Comparison of ENCODE assay signal across 10 cellular contexts in genomic region chr14:23078692-23079116, GRCh38. TPM values are rescaled to one million over a fixed set of nuclear protein-coding genes. Genes with fewer than 3 reads are reported as not detected.
DNase-seq lines count a peak whose midpoint lies in the region; ATAC-seq, FAIRE-seq and TF ChIP-seq lines count a peak whose summit lies in the region.
"Had no signal": no experiment of that assay in that cellular context is flagged by ENCODE, and none has a peak within 500 bp of the region (broad histone marks: within the 10 kb centered on the region; RNA-seq: fewer than 3 reads in every experiment).

No MANE protein-coding gene starts in this region.

- no peak for FAIRE-seq in D721Med (lab: Jason Lieb, UNC)
- FAIRE-seq: A204.1 had no signal

- DNase-seq in activated CD4-positive, alpha-beta T cell treated with anti-CD3 and anti-CD28 coated beads for 36 hours: no peak
- DNase-seq in activated CD4-positive, alpha-beta T cell treated with anti-CD3 and anti-CD28 coated beads, Interleukin-2, amount 50 U/mL, for 4 hours: no peak
- DNase-seq in caudate nucleus (lab: John Stamatoyannopoulos, UW) (no peak), tibial nerve (ENCODE audit: low spot score in 2 of 2) (peak; percentile 45 to 85), NCI-H2081 (lab: John Stamatoyannopoulos, UW) (no peak), D721Med (ENCODE audit: insufficient read length, low spot score) (no peak), amygdala (lab: John Stamatoyannopoulos, UW) (no peak)
- DNase-seq: OCI-M1 had no signal

- no peaks in the 10 kb centered on the region for H3K27me3 Mint-ChIP-seq in activated CD4-positive, alpha-beta T cell treated with anti-CD3 and anti-CD28 coated beads for 36 hours

- H3K36me3 ChIP-seq in liver (ENCODE audit: control insufficient read depth in 4 of 4, insufficient read depth in 3 of 4, low read depth in 1 of 4, low read length in 3 of 4): peaks cover 8 to 78% (median 65%) of the 10 kb centered on the region in 4 donors
- H3K36me3 ChIP-seq in tibial nerve: peaks cover 0 to 99% (median 30%) of the 10 kb centered on the region in 3 donors

- no peak overlapping the region for H3K9ac ChIP-seq in liver (ENCODE audit: low read depth in 1 of 2, low read length in 2 of 2)

- TF ChIP-seq RAD21 in liver (IDR thresholded peaks at IDR 0.05): no peak

- peak overlapping the region; percentile 16 for H3K27ac ChIP-seq in caudate nucleus (ENCODE audit: low read depth, low read length)
- peak overlapping the region in 1 of 2 donors; percentile 26 for H3K27ac ChIP-seq in liver (ENCODE audit: low read depth in 1 of 2, low read length in 2 of 2)
- peak overlapping the region; percentile 11 to 87 (median 57) for H3K27ac ChIP-seq in tibial nerve

- H3K27ac Mint-ChIP-seq in activated CD4-positive, alpha-beta T cell treated with anti-CD3 and anti-CD28 coated beads for 36 hours: peak overlapping the region; percentile 31

- no peak overlapping the region for H3K4me3 ChIP-seq in liver (ENCODE audit: low read depth in 1 of 3, low read length in 3 of 3)
- H3K4me3 ChIP-seq in tibial nerve: no peak overlapping the region

- H3K4me1 Mint-ChIP-seq in activated CD4-positive, alpha-beta T cell treated with anti-CD3 and anti-CD28 coated beads for 36 hours: no peaks in the 10 kb centered on the region

- POLR2A ChIA-PET in activated CD4-positive, alpha-beta T cell treated with anti-CD3 and anti-CD28 coated beads for 36 hours (lab: Charles Lee): interaction anchor here (0.7 kb wide), 1 partner anchor 16 kb away, joined by 4 read pairs; the partner anchor contains the start of gene ACIN1

- intact Hi-C loops in activated CD4-positive, alpha-beta T cell treated with anti-CD3 and anti-CD28 coated beads for 36 hours (cut with DNase I, micrococcal nuclease): no loop called here

- no peaks in the 10 kb centered on the region for H3K4me1 ChIP-seq in liver (ENCODE audit: control insufficient read depth in 4 of 4, insufficient read depth in 4 of 4, low read length in 3 of 4)
- H3K4me1 ChIP-seq in tibial nerve: peaks cover 0 to 36% (median 3%) of the 10 kb centered on the region in 4 donors

- TF ChIP-seq CTCF in liver (IDR thresholded peaks at IDR 0.05; ENCODE audit: low read depth, low read length, missing input control) (no peak), tibial nerve (IDR thresholded peaks at IDR 0.05) (no peak), D721Med (IDR thresholded peaks at IDR 0.05; ENCODE audit: insufficient read depth, missing control alignments) (no peak)

- ATAC-seq in activated CD4-positive, alpha-beta T cell treated with anti-CD3 and anti-CD28 coated beads for 36 hours: peak; percentile 47

- TF ChIP-seq EP300 in tibial nerve (IDR thresholded peaks at IDR 0.05): peak in 1 of 2 donors; percentile 85

- no peaks in the 10 kb centered on the region for H3K9me3 Mint-ChIP-seq in activated CD4-positive, alpha-beta T cell treated with anti-CD3 and anti-CD28 coated beads for 36 hours (ENCODE audit: low read depth)

- H3K4me3 Mint-ChIP-seq in activated CD4-positive, alpha-beta T cell treated with anti-CD3 and anti-CD28 coated beads for 36 hours: no peak overlapping the region

- CTCF ChIA-PET in activated CD4-positive, alpha-beta T cell treated with anti-CD3 and anti-CD28 coated beads for 36 hours (lab: Charles Lee): interaction anchor here (1.0 to 4.8 kb wide), 12 partner anchors 11 to 108 kb away, joined by 3 to 58 read pairs (median 16); partner anchors contain the start of genes ACIN1, C14orf119, CDH24 and CEBPE

- TF ChIP-seq POLR2A in tibial nerve (IDR thresholded peaks at IDR 0.05): no peak

- peaks cover 54% of the 10 kb centered on the region for H3K36me3 Mint-ChIP-seq in activated CD4-positive, alpha-beta T cell treated with anti-CD3 and anti-CD28 coated beads for 36 hours (ENCODE audit: low read depth)

- 26% methylated on average over 2 of the region's 2 CpGs for WGBS in liver
- WGBS in tibial nerve, 2 donors: 5 to 22% methylated on average over 2 of the region's 2 CpGs

- H3K27me3 ChIP-seq in liver (ENCODE audit: control insufficient read depth in 4 of 4, insufficient read depth in 4 of 4, low read length in 3 of 4) (no peaks in the 10 kb centered on the region), tibial nerve (no peaks in the 10 kb centered on the region)

- no peaks in the 10 kb centered on the region for H3K9me3 ChIP-seq in liver (ENCODE audit: control insufficient read depth in 4 of 4, low read length in 3 of 4)
- no peaks in the 10 kb centered on the region for H3K9me3 ChIP-seq in tibial nerve

TF ChIP-seq in liver, 16 proteins besides CTCF, POLR2A, EP300 and RAD21 (continues in another document):
- TF ChIP-seq TAF1 (conservative IDR thresholded peaks at IDR 0.05) (no peak), ATF3 (IDR thresholded peaks at IDR 0.05) (no peak), GABPA (IDR thresholded peaks at IDR 0.05 in 1 of 2, conservative IDR thresholded peaks at IDR 0.05 in 1 of 2) (no peak), FOXA1 (IDR thresholded peaks at IDR 0.05) (no peak), RXRA (IDR thresholded peaks at IDR 0.05) (peak in 1 of 2 donors; percentile 72), JUND (IDR thresholded peaks at IDR 0.05) (peak in 1 of 2 donors; percentile 60), SP1 (IDR thresholded peaks at IDR 0.05) (no peak), MAX (IDR thresholded peaks at IDR 0.05) (no peak), NR2F2 (IDR thresholded peaks at IDR 0.05) (peak; percentile 48), FOXA2 (IDR thresholded peaks at IDR 0.05) (no peak), ZBTB33 (IDR thresholded peaks at IDR 0.05) (no peak), HNF4A (conservative IDR thresholded peaks at IDR 0.05) (peak in 1 of 2 donors; percentile 60), REST (IDR thresholded peaks at IDR 0.05) (no peak)

RNA-seq across cellular contexts. Expression of gene ACIN1, which starts 16.2 kb away (rescaled TPM):
- 100 to 1,000 TPM; 160 to 215 TPM for total RNA-seq in activated CD4-positive, alpha-beta T cell treated with anti-CD3 and anti-CD28 coated beads for 36 hours
- total RNA-seq in liver: 10 to 100 TPM; 49.3 to 50.6 TPM
- 10 to 100 TPM in 1 of 2 donors, 1 to 10 TPM in 1; 8.1 to 24.9 TPM for polyA plus RNA-seq in liver
- 100 to 1,000 TPM in 3 of 4 donors, 10 to 100 TPM in 1; 96.5 to 143 (median 108) TPM for total RNA-seq in tibial nerve

RNA-seq across cellular contexts. Expression of gene C14orf119, which starts 16.6 kb away (rescaled TPM):
- total RNA-seq in activated CD4-positive, alpha-beta T cell treated with anti-CD3 and anti-CD28 coated beads for 36 hours: 10 to 100 TPM; 43.8 to 51.5 TPM
- total RNA-seq in liver: 10 to 100 TPM in 1 of 2 donors, 1 to 10 TPM in 1; 9.0 to 16.1 TPM
- polyA plus RNA-seq in liver: 10 to 100 TPM; 19.3 to 27.1 TPM
- 10 to 100 TPM; 15.5 to 35.1 (median 21.7) TPM for total RNA-seq in tibial nerve

RNA-seq across cellular contexts. Expression of gene CDH24, which starts 21.4 kb away (rescaled TPM):
- 1 to 10 TPM in 1 of 2 experiments, under 1 TPM in 1; 0.82 to 1.1 TPM for total RNA-seq in activated CD4-positive, alpha-beta T cell treated with anti-CD3 and anti-CD28 coated beads for 36 hours
- total RNA-seq in liver (under 1 TPM; 0.23 to 0.50 TPM), tibial nerve (10 to 100 TPM in 1 of 4 donors, 1 to 10 TPM in 3; 3.9 to 11.1 (median 6.0) TPM)
- under 1 TPM in 1 of 2 donors, not detected in 1; 0.38 TPM for polyA plus RNA-seq in liver

RNA-seq across cellular contexts. Expression of gene CIROP, which starts 26.1 kb away (rescaled TPM):
- total RNA-seq in activated CD4-positive, alpha-beta T cell treated with anti-CD3 and anti-CD28 coated beads for 36 hours: not detected
- total RNA-seq in liver: not detected
- polyA plus RNA-seq in liver: not detected
- total RNA-seq in tibial nerve: not detected

RNA-seq across cellular contexts. Expression of gene PSMB11, which starts 36.7 kb away (rescaled TPM):
- total RNA-seq in activated CD4-positive, alpha-beta T cell treated with anti-CD3 and anti-CD28 coated beads for 36 hours: not detected
- total RNA-seq in liver: not detected
- not detected for polyA plus RNA-seq in liver
- total RNA-seq in tibial nerve: not detected

Comparison
In these comparisons a context has a peak if more than half of its experiments do, and no peak if none do; other contexts are left out.
1. DNase-seq: peak in tibial nerve (2 of 2); none in activated CD4-positive, alpha-beta T cell treated with anti-CD3 and anti-CD28 coated beads for 36 hours (single experiment), activated CD4-positive, alpha-beta T cell treated with anti-CD3 and anti-CD28 coated beads, Interleukin-2, amount 50 U/mL, for 4 hours (0 of 2), caudate nucleus (0 of 61), NCI-H2081 (0 of 2), D721Med (single experiment) and amygdala (0 of 56).